14 cellular contexts compared by ENCODE assay signal in genomic region chr3:52620580-52620979, GRCh38.
A peak's percentile ranks its signal among the peaks of the same experiment; 100 is the strongest.
DNase-seq lines count a peak whose midpoint lies in the region; ATAC-seq and TF ChIP-seq lines count a peak whose summit lies in the region.
"Had no signal": no experiment of that assay in that cellular context is flagged by ENCODE, and none has a peak within 500 bp of the region (broad histone marks: within the 10 kb centered on the region; RNA-seq: fewer than 3 reads in every experiment).

No MANE protein-coding gene starts in this region.

- H3K4me1 Mint-ChIP-seq in T-helper 17 cell (peaks cover 21% of the 10 kb centered on the region), nephron progenitor cell (no peaks in the 10 kb centered on the region)
- peaks cover 3 to 7% of the 10 kb centered on the region in 2 donors for H3K4me1 Mint-ChIP-seq in effector memory CD8-positive, alpha-beta T cell (ENCODE audit: low read depth in 2 of 2)
- H3K4me1 Mint-ChIP-seq: CD14-positive monocyte, H9 had no signal

- H3K27ac Mint-ChIP-seq in activated naive CD4-positive, alpha-beta T cell treated with anti-CD3 and anti-CD28 coated beads, Interleukin-2, amount 50 U/mL, for 72 hours, result peak overlapping the region in 1 of 2 donors; percentile 13
- peak overlapping the region; percentile 67 for H3K27ac Mint-ChIP-seq in T-helper 17 cell
- H3K27ac Mint-ChIP-seq in effector memory CD8-positive, alpha-beta T cell, result peak overlapping the region; percentile 74 to 77
- H3K27ac Mint-ChIP-seq in nephron progenitor cell, result peak overlapping the region; percentile 49
- H3K27ac Mint-ChIP-seq: H9 had no signal

- H3K9me2 ChIP-seq in PC-9 (ENCODE audit: insufficient read depth), result no peaks in the 10 kb centered on the region

- DNase-seq in activated naive CD4-positive, alpha-beta T cell treated with anti-CD3 and anti-CD28 coated beads, Interleukin-2, amount 50 U/mL, for 72 hours (ENCODE audit: low spot score in 2 of 2), result no peak
- DNase-seq in activated naive CD4-positive, alpha-beta T cell treated with Interleukin-2 at 50 U/mL for 16 hours, result no peak
- DNase-seq in T-helper 17 cell (no peak), nephron progenitor cell (no peak), PC-9 (no peak)
- DNase-seq in effector memory CD8-positive, alpha-beta T cell, result no peak
- DNase-seq: DMS79, GOT3, H9 had no signal

- ATAC-seq in activated naive CD4-positive, alpha-beta T cell treated with anti-CD3 and anti-CD28 coated beads, Interleukin-2, amount 50 U/mL, for 72 hours, result peak; percentile 37 to 76
- ATAC-seq in T-helper 17 cell, result no peak
- ATAC-seq in effector memory CD8-positive, alpha-beta T cell (replicated peaks), result no peak
- ATAC-seq in HG03439 (IDR thresholded peaks at IDR 0.05; ENCODE audit: unreplicated experiment), result no peak
- ATAC-seq in HG02840 (IDR thresholded peaks at IDR 0.05; ENCODE audit: low FRiP score, unreplicated experiment), result no peak
- ATAC-seq: A549, K562 had no signal

- H3K9me3 ChIP-seq in T-helper 17 cell (ENCODE audit: control insufficient read depth, low read length, poor library complexity, severe bottlenecking) (no peaks in the 10 kb centered on the region), PC-9 (ENCODE audit: insufficient read depth, low read depth) (no peaks in the 10 kb centered on the region)
- H3K9me3 ChIP-seq: A549 had no signal

- H3K9me3 Mint-ChIP-seq in activated naive CD4-positive, alpha-beta T cell treated with anti-CD3 and anti-CD28 coated beads, Interleukin-2, amount 50 U/mL, for 72 hours, result no peaks in the 10 kb centered on the region
- H3K9me3 Mint-ChIP-seq in effector memory CD8-positive, alpha-beta T cell, result no peaks in the 10 kb centered on the region
- no peaks in the 10 kb centered on the region for H3K9me3 Mint-ChIP-seq in nephron progenitor cell
- H3K9me3 Mint-ChIP-seq: CD14-positive monocyte, H9 had no signal

- H3K36me3 ChIP-seq in PC-9 (ENCODE audit: low read depth), result no peaks in the 10 kb centered on the region; the same call in 1 of the 2 replicates

- H3K27me3 Mint-ChIP-seq in T-helper 17 cell, result no peaks in the 10 kb centered on the region
- H3K27me3 Mint-ChIP-seq in effector memory CD8-positive, alpha-beta T cell, result no peaks in the 10 kb centered on the region
- no peaks in the 10 kb centered on the region for H3K27me3 Mint-ChIP-seq in nephron progenitor cell (ENCODE audit: low read depth, poor library complexity)

- H4K20me1 ChIP-seq in PC-9 (ENCODE audit: insufficient read depth), result no peaks in the 10 kb centered on the region

- no peaks in the 10 kb centered on the region for H3K4me1 ChIP-seq in PC-9 (replicated peaks; ENCODE audit: insufficient read depth)
- H3K4me1 ChIP-seq: A549 had no signal

- CTCF ChIA-PET in PC-9 (lab: Charles Lee), result no interaction called here

- no peak overlapping the region for H3K4me3 ChIP-seq in PC-9
- H3K4me3 ChIP-seq: A549, K562 had no signal

- no peak overlapping the region for H2AFZ ChIP-seq in PC-9

- H3K36me3 Mint-ChIP-seq in activated naive CD4-positive, alpha-beta T cell treated with anti-CD3 and anti-CD28 coated beads, Interleukin-2, amount 50 U/mL, for 72 hours, result peaks cover 0 to 33% of the 10 kb centered on the region in 2 donors
- H3K36me3 Mint-ChIP-seq in T-helper 17 cell (ENCODE audit: low read depth) (peaks cover 5% of the 10 kb centered on the region), nephron progenitor cell (ENCODE audit: low read depth) (peaks cover 70% of the 10 kb centered on the region)
- H3K36me3 Mint-ChIP-seq in effector memory CD8-positive, alpha-beta T cell (ENCODE audit: insufficient read depth), result peaks cover 55% of the 10 kb centered on the region

- H3K27ac ChIP-seq in PC-9, result no peak overlapping the region
- H3K27ac ChIP-seq: A549 had no signal

- no peaks in the 10 kb centered on the region for H3K27me3 ChIP-seq in PC-9 (ENCODE audit: insufficient read depth, low read depth)

- intact Hi-C loops in PC-9 (cut with micrococcal nuclease; ENCODE audit: unreplicated experiment), result no loop called here

- H3K79me2 ChIP-seq in PC-9 (ENCODE audit: low read depth), result no peaks in the 10 kb centered on the region

- H3F3A ChIP-seq in PC-9 (ENCODE audit: insufficient read depth, low read depth), result no peaks in the 10 kb centered on the region

- no TSS peak for BruUV-seq in PC-9 (replicated peaks; lab: Mats Ljungman, UMichigan)

- no peak overlapping the region for H3K4me2 ChIP-seq in PC-9
- H3K4me2 ChIP-seq: A549 had no signal

- H3K4me3 Mint-ChIP-seq in T-helper 17 cell, result no peak overlapping the region
- no peak overlapping the region for H3K4me3 Mint-ChIP-seq in effector memory CD8-positive, alpha-beta T cell
- H3K4me3 Mint-ChIP-seq in nephron progenitor cell, result no peak overlapping the region
- H3K4me3 Mint-ChIP-seq: CD14-positive monocyte, H9 had no signal

- TF ChIP-seq CTCF in nephron progenitor cell (IDR thresholded peaks at IDR 0.05) (no peak), PC-9 (conservative IDR thresholded peaks at IDR 0.05) (no peak)

- POLR2A ChIA-PET in PC-9 (lab: Charles Lee; ENCODE audit: unreplicated experiment), result no interaction called here

Comparison
In these comparisons a context has a peak if more than half of its experiments do, and no peak if none do; other contexts are left out.
1. ATAC-seq: peak in activated naive CD4-positive, alpha-beta T cell treated with anti-CD3 and anti-CD28 coated beads, Interleukin-2, amount 50 U/mL, for 72 hours (2 of 2); none in T-helper 17 cell (single experiment), effector memory CD8-positive, alpha-beta T cell (single experiment), HG03439 (single experiment) and HG02840 (single experiment).